Comparison of ENCODE assay signal across 16 cellular contexts in genomic region chr18:48905541-48905940, GRCh38. TPM values are rescaled to one million over a fixed set of nuclear protein-coding genes. Genes with fewer than 3 reads are reported as not detected.
A peak's percentile ranks its signal among the peaks of the same experiment; 100 is the strongest.
DNase-seq lines count a peak whose midpoint lies in the region; ATAC-seq and TF ChIP-seq lines count a peak whose summit lies in the region.
"Had no signal": no experiment of that assay in that cellular context is flagged by ENCODE, and none has a peak within 500 bp of the region (broad histone marks: within the 10 kb centered on the region; RNA-seq: fewer than 3 reads in every experiment).

No MANE protein-coding gene starts in this region.

- no peak overlapping the region for H2AFZ ChIP-seq in ACC112 (ENCODE audit: low read length, unreplicated experiment)

- no peak for ATAC-seq in GM18909 (IDR thresholded peaks at IDR 0.05; ENCODE audit: poor library complexity, unreplicated experiment)

- H3K4me3 ChIP-seq in ACC112 (ENCODE audit: low read depth, low read length) (no peak overlapping the region), SJSA1 (no peak overlapping the region), fibroblast of mammary gland (ENCODE audit: control insufficient read depth, low read depth, low read length) (no peak overlapping the region)
- H3K4me3 ChIP-seq: BLaER1, HAP-1 had no signal

- no peaks in the 10 kb centered on the region for H3K27me3 ChIP-seq in ACC112 (ENCODE audit: insufficient read depth, low read length)
- H3K27me3 ChIP-seq in SJSA1 (replicated peaks) = no peaks in the 10 kb centered on the region
- H3K27me3 ChIP-seq: BLaER1 had no signal

- H3K36me3 Mint-ChIP-seq in HFFc6 (ENCODE audit: low read depth) = peaks cover 17% of the 10 kb centered on the region

- peaks cover 17% of the 10 kb centered on the region for H3K9me3 Mint-ChIP-seq in HFFc6

- H3K36me3 ChIP-seq in ACC112 (ENCODE audit: insufficient read depth, low read length) (0 out of 2 replicates have a peak, but pooled peaks cover 7% of the 10 kb centered on the region), SJSA1 (no peaks in the 10 kb centered on the region)
- H3K36me3 ChIP-seq: BLaER1, HAP-1 had no signal

- no peaks in the 10 kb centered on the region for H3K27me3 Mint-ChIP-seq in HFFc6 (ENCODE audit: insufficient read depth)

- H3K4me1 ChIP-seq in ACC112 (ENCODE audit: control insufficient read depth, insufficient read depth, low read length, unreplicated experiment) (peaks cover 27% of the 10 kb centered on the region), SJSA1 (replicated peaks) (peaks cover 60% of the 10 kb centered on the region)

- no peaks in the 10 kb centered on the region for H3K79me2 ChIP-seq in ACC112 (ENCODE audit: control insufficient read depth, insufficient read depth, low read length, unreplicated experiment)

- H3K9me3 ChIP-seq in SJSA1 (replicated peaks) = no peaks in the 10 kb centered on the region
- H3K9me3 ChIP-seq: HAP-1 had no signal

- no peak overlapping the region for H3K4me3 Mint-ChIP-seq in HFFc6

- H3K4me1 Mint-ChIP-seq in HFFc6 (ENCODE audit: low read depth) = peaks cover 58% of the 10 kb centered on the region

- TF ChIP-seq CTCF in HFFc6 (IDR thresholded peaks at IDR 0.05) = no peak
- TF ChIP-seq CTCF in fibroblast of mammary gland (conservative IDR thresholded peaks at IDR 0.05; ENCODE audit: control insufficient read depth, insufficient read depth, low read depth, low read length) = no peak

- H3K27ac ChIP-seq in ACC112 (ENCODE audit: low read depth, low read length) = 0 out of 2 replicates have a peak overlapping the region, but pooled peaks have one; percentile 24
- H3K27ac ChIP-seq in SJSA1 = peak overlapping the region; percentile 56
- H3K27ac ChIP-seq: BLaER1 had no signal

- DNase-seq in HFFc6 (no peak), SJSA1 (ENCODE audit: low read depth in 1 of 2, low spot score in 2 of 2) (no peak), fibroblast of mammary gland (ENCODE audit: low read depth) (peak; percentile 54), nucleus accumbens (lab: John Stamatoyannopoulos, UW) (no peak), RPMI8226 (no peak)
- no peak for DNase-seq in activated naive CD4-positive, alpha-beta T cell (lab: John Stamatoyannopoulos, UW)
- DNase-seq: KBM-7, NCI-H1092, NCI-H1436 treated with DMSO at 0.1 percent for 48 hours, NCI-H2029, NCI-H345, NCI-H524 treated with DMSO at 0.1 percent for 48 hours had no signal

- peak overlapping the region; percentile 54 for H3K27ac Mint-ChIP-seq in HFFc6

RNA-seq across cellular contexts. Expression of gene SMAD7, which starts 45.2 kb away (rescaled TPM):
- 10 to 100 TPM; 29.6 to 35.8 (median 30.7) TPM for total RNA-seq in HFFc6 (2021; fragmentation: NEBNext Ultra II Directional; extraction: Animal tissue kit (Norgen Biotek cat#: 25700))
- total RNA-seq in SJSA1 (2014; rRNA removed; shearing (Covaris generic)) = 52.2 and 64.5 TPM in 2 replicates
